In the genomic region with DNA sequence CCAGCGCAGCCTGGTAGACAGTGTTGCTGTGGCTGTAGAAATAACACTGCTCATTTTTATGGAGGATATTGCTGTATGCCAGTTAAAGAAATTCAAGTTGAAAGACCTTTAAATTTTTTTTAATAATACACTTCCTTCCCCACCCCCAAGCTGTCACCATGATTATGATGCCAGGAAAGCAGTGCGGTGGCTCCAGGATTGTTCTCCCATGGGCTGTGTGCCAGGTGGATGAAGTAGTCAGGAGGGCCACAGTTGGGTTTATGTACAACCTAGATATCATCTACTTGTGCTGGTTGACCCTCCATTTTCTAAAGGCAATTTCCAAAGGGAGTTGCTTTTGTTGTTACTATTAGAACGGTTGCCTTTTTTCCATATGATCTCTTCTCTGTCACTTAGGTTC, we compare ENCODE assay signal across 16 cellular contexts.
DNase-seq lines count a peak whose midpoint lies in the region; ATAC-seq and TF ChIP-seq lines count a peak whose summit lies in the region.
"Had no signal": no experiment of that assay in that cellular context is flagged by ENCODE, and none has a peak within 500 bp of the region (broad histone marks: within the 10 kb centered on the region; RNA-seq: fewer than 3 reads in every experiment).

No MANE protein-coding gene starts in this region.

- peaks cover 34% of the 10 kb centered on the region for H3K4me1 Mint-ChIP-seq in activated CD4-positive, alpha-beta T cell treated with anti-CD3 and anti-CD28 coated beads, Interleukin-2, amount 10 ng/mL, durations not matched to agents 7 days and 5 days

- ATAC-seq in gastrocnemius medialis, result peak in 1 of 2 donors; percentile 11
- no peak for ATAC-seq in HG03469 (IDR thresholded peaks at IDR 0.05; ENCODE audit: unreplicated experiment)
- no peak for ATAC-seq in HG02678 (IDR thresholded peaks at IDR 0.05; ENCODE audit: unreplicated experiment)
- ATAC-seq: esophagus mucosa, upper lobe of right lung had no signal

- H3K4me3 Mint-ChIP-seq in activated CD4-positive, alpha-beta T cell treated with anti-CD3 and anti-CD28 coated beads, Interleukin-2, amount 10 ng/mL, durations not matched to agents 7 days and 5 days, result no peak overlapping the region
- H3K4me3 Mint-ChIP-seq: activated naive CD8-positive, alpha-beta T cell; memory B cell had no signal

- no peak for DNase-seq in activated CD4-positive, alpha-beta T cell treated with anti-CD3 and anti-CD28 coated beads, Interleukin-2, amount 10 ng/mL, durations not matched to agents 7 days and 5 days
- no peak for DNase-seq in activated CD4-positive, alpha-beta T cell treated with anti-CD3 and anti-CD28 coated beads, Interleukin-2, amount 50 U/mL, for 1 hour
- peak; percentile 32 for DNase-seq in NCI-H446 treated with DMSO at 0.1 percent for 48 hours (lab: John Stamatoyannopoulos, UW)
- peak; percentile 63 for DNase-seq in dermis blood vessel endothelial cell
- no peak for DNase-seq in gastrocnemius medialis
- DNase-seq in activated CD4-positive, alpha-beta T cell treated with anti-CD3 and anti-CD28 coated beads for 1 hour, result no peak
- DNase-seq: activated CD8-positive, alpha-beta memory T cell treated with anti-CD3 and anti-CD28 coated beads for 24 hours; hypothalamus; stimulated activated CD8-positive, alpha-beta memory T cell treated with anti-CD3 and anti-CD28 coated beads, Interleukin-4, amount 100 ng/mL, for 48 hours; upper lobe of right lung had no signal

- peak overlapping the region; percentile 38 to 83 (median 70) for H3K27ac ChIP-seq in gastrocnemius medialis
- H3K27ac ChIP-seq: KMS-11, upper lobe of right lung had no signal

- in situ Hi-C loops in gastrocnemius medialis (cut with MboI; ENCODE audit: low sequenced_read_pairs in 4 of 4), result no loop called here

- no peak for TF ChIP-seq CTCF in gastrocnemius medialis (IDR thresholded peaks at IDR 0.05 in 4 of 5, conservative IDR thresholded peaks at IDR 0.05 in 1 of 5)

- POLR2A ChIA-PET in activated CD4-positive, alpha-beta T cell treated with anti-CD3 and anti-CD28 coated beads, Interleukin-2, amount 10 ng/mL, durations not matched to agents 7 days and 5 days (lab: Charles Lee), result no interaction called here

- peaks cover 8% of the 10 kb centered on the region for H3K36me3 Mint-ChIP-seq in activated CD4-positive, alpha-beta T cell treated with anti-CD3 and anti-CD28 coated beads, Interleukin-2, amount 10 ng/mL, durations not matched to agents 7 days and 5 days (ENCODE audit: low read depth)
- H3K36me3 Mint-ChIP-seq: memory B cell had no signal

- no peak overlapping the region for H3K4me3 ChIP-seq in gastrocnemius medialis
- H3K4me3 ChIP-seq: upper lobe of right lung had no signal

- H3K36me3 ChIP-seq in gastrocnemius medialis, result no peaks in the 10 kb centered on the region

- H3K27ac Mint-ChIP-seq in activated CD4-positive, alpha-beta T cell treated with anti-CD3 and anti-CD28 coated beads, Interleukin-2, amount 10 ng/mL, durations not matched to agents 7 days and 5 days, result peak overlapping the region; percentile 43
- H3K27ac Mint-ChIP-seq: activated naive CD8-positive, alpha-beta T cell; memory B cell had no signal

- H3K27me3 Mint-ChIP-seq in activated CD4-positive, alpha-beta T cell treated with anti-CD3 and anti-CD28 coated beads, Interleukin-2, amount 10 ng/mL, durations not matched to agents 7 days and 5 days, result no peaks in the 10 kb centered on the region
- H3K27me3 Mint-ChIP-seq: activated naive CD8-positive, alpha-beta T cell; memory B cell had no signal

- no peaks in the 10 kb centered on the region for H3K27me3 ChIP-seq in gastrocnemius medialis
- H3K27me3 ChIP-seq: upper lobe of right lung had no signal

- H3K9me3 Mint-ChIP-seq in activated CD4-positive, alpha-beta T cell treated with anti-CD3 and anti-CD28 coated beads, Interleukin-2, amount 10 ng/mL, durations not matched to agents 7 days and 5 days, result no peaks in the 10 kb centered on the region
- H3K9me3 Mint-ChIP-seq: memory B cell had no signal

- CTCF ChIA-PET in activated CD4-positive, alpha-beta T cell treated with anti-CD3 and anti-CD28 coated beads, Interleukin-2, amount 10 ng/mL, durations not matched to agents 7 days and 5 days (lab: Charles Lee), result interaction anchor here (0.7 kb wide), 1 partner anchor 91 kb away, joined by 4 read pairs; no protein-coding TSS in a partner anchor

- H3K4me1 ChIP-seq in gastrocnemius medialis, result peaks cover 85 to 86% of the 10 kb centered on the region in 2 donors

- intact Hi-C loops in gastrocnemius medialis (cut with DNase I; ENCODE audit: low total_unique reads), result no loop called here

- no peak for TF ChIP-seq POLR2A in gastrocnemius medialis (IDR thresholded peaks at IDR 0.05)

- no peaks in the 10 kb centered on the region for H3K9me3 ChIP-seq in gastrocnemius medialis
- H3K9me3 ChIP-seq: upper lobe of right lung had no signal

Comparison
In these comparisons a context has a peak if more than half of its experiments do, and no peak if none do; other contexts are left out.
1. DNase-seq: peak in NCI-H446 treated with DMSO at 0.1 percent for 48 hours (single experiment) and dermis blood vessel endothelial cell (single experiment); none in activated CD4-positive, alpha-beta T cell treated with anti-CD3 and anti-CD28 coated beads, Interleukin-2, amount 10 ng/mL, durations not matched to agents 7 days and 5 days (single experiment), activated CD4-positive, alpha-beta T cell treated with anti-CD3 and anti-CD28 coated beads, Interleukin-2, amount 50 U/mL, for 1 hour (single experiment), gastrocnemius medialis (0 of 2) and activated CD4-positive, alpha-beta T cell treated with anti-CD3 and anti-CD28 coated beads for 1 hour (single experiment).